7 cellular contexts compared by ENCODE assay signal in the genomic region with DNA sequence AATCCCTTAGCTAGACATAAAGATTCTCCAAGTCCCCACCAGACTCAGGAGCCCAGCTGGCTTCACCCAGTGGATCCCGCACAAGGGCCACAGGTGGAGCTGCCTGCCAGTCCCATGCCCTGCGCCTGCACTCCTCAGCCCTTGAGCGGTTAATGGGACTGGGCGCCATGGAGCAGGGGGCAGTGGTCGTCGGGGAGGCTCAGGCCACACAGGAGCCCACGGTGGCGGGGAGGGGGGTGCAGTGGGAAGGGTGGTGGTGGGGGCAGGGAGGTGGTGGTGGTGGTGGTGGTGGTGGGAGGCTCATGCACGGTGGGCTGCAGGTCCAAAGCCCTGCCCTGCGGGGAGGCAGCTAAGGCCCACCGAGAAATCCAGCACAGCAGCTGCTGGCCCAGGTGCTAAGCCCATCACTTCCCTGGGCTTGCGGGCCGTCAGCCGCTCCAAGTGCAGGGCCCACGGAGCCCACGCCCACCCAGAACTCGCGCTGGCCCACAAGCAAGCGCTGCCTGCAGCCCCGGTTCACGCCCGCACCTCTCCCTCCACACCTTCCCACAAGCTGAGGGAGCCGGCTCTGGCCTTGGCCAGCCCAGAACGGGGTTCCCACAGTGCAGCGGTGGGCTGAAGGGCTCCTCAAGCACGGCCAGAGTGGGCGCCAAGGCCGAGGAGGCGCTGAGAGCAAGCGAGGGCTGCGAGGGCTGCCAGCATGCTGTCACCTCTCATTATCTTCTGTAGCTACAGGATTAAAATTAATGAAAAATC.
"Had no signal": no experiment of that assay in that cellular context is flagged by ENCODE, and none has a peak within 500 bp of the region (broad histone marks: within the 10 kb centered on the region; RNA-seq: fewer than 3 reads in every experiment).

No MANE protein-coding gene starts in this region.

- H3K4me3 Mint-ChIP-seq: IgD-negative memory B cell had no signal

- ATAC-seq: HepG2, K562 had no signal

- H3K27ac ChIP-seq: HL-60 had no signal

- H3K27me3 Mint-ChIP-seq: IgD-negative memory B cell had no signal

- H3K36me3 Mint-ChIP-seq: IgD-negative memory B cell had no signal

- DNase-seq: IMR-90, KBM-7, KG1 had no signal

- H3K4me3 ChIP-seq: K562 had no signal
